ENCODE assay signal across 8 cellular contexts in the genomic region with DNA sequence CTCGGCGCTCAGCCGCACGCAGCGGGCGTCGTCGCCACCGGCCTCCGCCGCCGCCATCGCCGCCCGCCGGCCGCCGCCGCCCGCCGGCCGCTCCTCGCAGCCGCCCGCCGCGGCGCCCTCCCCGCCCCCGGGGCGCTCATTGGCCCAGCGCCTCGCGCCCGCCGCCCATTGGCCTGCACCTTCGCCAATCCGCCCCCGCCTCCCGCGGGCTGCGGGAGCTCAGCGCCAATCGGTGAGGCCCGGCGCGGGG. TPM values are rescaled to one million over a fixed set of nuclear protein-coding genes. Genes with fewer than 3 reads are reported as not detected.
DNase-seq lines count a peak whose midpoint lies in the region; ATAC-seq, FAIRE-seq and TF ChIP-seq lines count a peak whose summit lies in the region.

A gene with protein sequence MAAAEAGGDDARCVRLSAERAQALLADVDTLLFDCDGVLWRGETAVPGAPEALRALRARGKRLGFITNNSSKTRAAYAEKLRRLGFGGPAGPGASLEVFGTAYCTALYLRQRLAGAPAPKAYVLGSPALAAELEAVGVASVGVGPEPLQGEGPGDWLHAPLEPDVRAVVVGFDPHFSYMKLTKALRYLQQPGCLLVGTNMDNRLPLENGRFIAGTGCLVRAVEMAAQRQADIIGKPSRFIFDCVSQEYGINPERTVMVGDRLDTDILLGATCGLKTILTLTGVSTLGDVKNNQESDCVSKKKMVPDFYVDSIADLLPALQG (minus strand): TSS at position 120 of the 250 bp plus-strand sequence. CDS start 63 bp downstream, at position 57.

- H3K36me3 Mint-ChIP-seq in Caco-2 (ENCODE audit: insufficient read depth, unreplicated experiment): peaks cover 45% of the 10 kb centered on the region
- H3K36me3 Mint-ChIP-seq in natural killer cell: no peaks in the 10 kb centered on the region

- H3K4me3 ChIP-seq in Caco-2 (ENCODE audit: low read depth, low read length): peak within 1 kb of the TSS; percentile 75
- peak within 1 kb of the TSS; percentile 92 for H3K4me3 ChIP-seq in PC-3 (ENCODE audit: low read length)
- peak within 1 kb of the TSS; percentile 74 to 89 (median 75) for H3K4me3 ChIP-seq in endothelial cell of umbilical vein (replicated peaks in 1 of 3; ENCODE audit: insufficient read depth in 1 of 3, low read depth in 1 of 3, low read length in 3 of 3)

- H3K27ac Mint-ChIP-seq in Caco-2 (ENCODE audit: unreplicated experiment): peak within 1 kb of the TSS; percentile 75
- peak within 1 kb of the TSS; percentile 71 to 87 for H3K27ac Mint-ChIP-seq in natural killer cell

- CTCF ChIA-PET in Caco-2 (lab: Charles Lee): interaction anchor here (1.0 to 1.6 kb wide), 4 partner anchors 20 to 215 kb away, joined by 4 to 10 read pairs (median 8); a partner anchor contains a TSS
- CTCF ChIA-PET in PC-3 (lab: Charles Lee): interaction anchor here (0.5 to 0.8 kb wide), 2 partner anchors 12 to 430 kb away, joined by 3 read pairs; no protein-coding TSS in a partner anchor
- CTCF ChIA-PET in endothelial cell of umbilical vein (lab: Charles Lee): interaction anchor here (1.0 to 1.3 kb wide), 4 partner anchors 10 to 74 kb away, joined by 3 to 7 read pairs (median 4); a partner anchor contains a TSS

- ATAC-seq in PC-3 (peak; percentile 69), natural killer cell (peak; percentile 94 to 97 (median 95))

- H3K4me1 Mint-ChIP-seq in Caco-2 (ENCODE audit: low read depth, unreplicated experiment): no peaks in the 10 kb centered on the region
- H3K4me1 Mint-ChIP-seq in natural killer cell: peaks cover 0 to 16% of the 10 kb centered on the region in 2 donors

- POLR2A ChIA-PET in Caco-2 (lab: Charles Lee): interaction anchor here (0.6 to 2.0 kb wide), 14 partner anchors 8 to 756 kb away, joined by 3 to 21 read pairs (median 4); a partner anchor contains a TSS
- POLR2A ChIA-PET in PC-3 (lab: Charles Lee; ENCODE audit: unreplicated experiment): interaction anchor here (0.6 to 1.0 kb wide), 2 partner anchors 37 to 39 kb away, joined by 4 to 7 read pairs; a partner anchor contains a TSS
- POLR2A ChIA-PET in endothelial cell of umbilical vein (lab: Charles Lee): interaction anchor here (2.2 kb wide), 1 partner anchor 60 kb away, joined by 15 read pairs; a partner anchor contains a TSS

- H3K9me3 ChIP-seq in Caco-2 (no peaks in the 10 kb centered on the region), PC-3 (ENCODE audit: low read length) (no peaks in the 10 kb centered on the region), endothelial cell of umbilical vein (replicated peaks; ENCODE audit: control insufficient read depth, insufficient read depth, low read length) (no peaks in the 10 kb centered on the region)

- no peaks in the 10 kb centered on the region for H3F3A ChIP-seq in PC-3 (ENCODE audit: low read length, unreplicated experiment)

- peaks cover 27% of the 10 kb centered on the region for H3K79me2 ChIP-seq in PC-3 (ENCODE audit: low read length)
- peaks cover 25% of the 10 kb centered on the region for H3K79me2 ChIP-seq in endothelial cell of umbilical vein (ENCODE audit: control insufficient read depth, insufficient read depth, low read length)

- H3K9me1 ChIP-seq in endothelial cell of umbilical vein (replicated peaks; ENCODE audit: control insufficient read depth, extremely low read depth, insufficient read depth, low read length): no peaks in the 10 kb centered on the region

- intact Hi-C loops in Caco-2 (cut with micrococcal nuclease; ENCODE audit: unreplicated experiment): no loop called here
- intact Hi-C loops in PC-3 (cut with micrococcal nuclease): loop anchor here (2.0 kb wide), 1 partner anchor 60 kb away; a partner anchor contains a TSS
- intact Hi-C loops in endothelial cell of umbilical vein (cut with micrococcal nuclease): loop anchor here (2.0 kb wide), 1 partner anchor 60 kb away; a partner anchor contains a TSS
- intact Hi-C loops in natural killer cell (cut with micrococcal nuclease): loop anchor here (10.0 kb wide), 1 partner anchor 60 kb away; a partner anchor contains a TSS

- peaks cover 3% of the 10 kb centered on the region; the same call in 1 of the 2 replicates for H3K36me3 ChIP-seq in Caco-2 (ENCODE audit: control insufficient read depth, insufficient read depth, low read length)
- no peaks in the 10 kb centered on the region for H3K36me3 ChIP-seq in PC-3 (ENCODE audit: low read depth, low read length)
- H3K36me3 ChIP-seq in endothelial cell of umbilical vein (ENCODE audit: control insufficient read depth in 2 of 2, extremely low read depth in 1 of 2, insufficient read depth in 2 of 2, low read length in 2 of 2): peaks cover 0 to 3% of the 10 kb centered on the region in 2 experiments

- H3K4me2 ChIP-seq in PC-3 (ENCODE audit: low read length) (peak within 1 kb of the TSS; percentile 100), endothelial cell of umbilical vein (ENCODE audit: insufficient read depth, low read length) (peak within 1 kb of the TSS; percentile 86)

- peak within 1 kb of the TSS; percentile 89 for H3K27ac ChIP-seq in PC-3 (ENCODE audit: low read length)
- peak within 1 kb of the TSS; percentile 83 for H3K27ac ChIP-seq in endothelial cell of umbilical vein (ENCODE audit: insufficient read depth, low read depth, low read length)

- H3K4me1 ChIP-seq in Caco-2 (peaks cover 29% of the 10 kb centered on the region), PC-3 (ENCODE audit: insufficient read depth, low read length) (peaks cover 13% of the 10 kb centered on the region), endothelial cell of umbilical vein (ENCODE audit: control insufficient read depth, extremely low read depth, insufficient read depth, low read length) (peaks cover 15% of the 10 kb centered on the region)

- no TSS peak for BruUV-seq in Caco-2 (replicated peaks; lab: Mats Ljungman, UMichigan)
- BruUV-seq in PC-3 (replicated peaks; lab: Mats Ljungman, UMichigan): no TSS peak
- BruUV-seq in endothelial cell of umbilical vein (replicated peaks; lab: Mats Ljungman, UMichigan): no TSS peak

- DNase-seq in Caco-2 (no peak), H54 (ENCODE audit: insufficient read length, low spot score) (no peak), PC-3 (no peak), endothelial cell of umbilical vein (ENCODE audit: low read depth, low spot score) (no peak), natural killer cell (no peak), NCI-H2171 (lab: John Stamatoyannopoulos, UW) (no peak), NCI-H748 treated with DMSO at 0.1 percent for 48 hours (lab: John Stamatoyannopoulos, UW) (no peak)
- no peak for DNase-seq in activated CD4-positive, alpha-beta T cell treated with anti-CD3 and anti-CD28 coated beads, Interleukin-2, amount 50 U/mL, for 4 hours

- TF ChIP-seq CTCF in Caco-2 (IDR thresholded peaks at IDR 0.05; ENCODE audit: insufficient read depth in 1 of 2, low read depth in 1 of 2, low read length in 1 of 2, severe bottlenecking in 1 of 2, unreplicated experiment in 1 of 2): no peak
- TF ChIP-seq CTCF in PC-3 (conservative IDR thresholded peaks at IDR 0.05; ENCODE audit: low read depth, low read length): no peak
- no peak for TF ChIP-seq CTCF in endothelial cell of umbilical vein (IDR thresholded peaks at IDR 0.05; ENCODE audit: extremely low read depth in 1 of 2, insufficient read depth in 1 of 2, low read depth in 1 of 2, low read length in 2 of 2)
- TF ChIP-seq CTCF in natural killer cell (IDR thresholded peaks at IDR 0.05): no peak

- dilution Hi-C loops in endothelial cell of umbilical vein (cut with MboI; ENCODE audit: extremely low pct_ligation_motif_present, low sequenced_read_pairs): no loop called here

- FAIRE-seq in H54 (lab: Jason Lieb, UNC) (no peak), endothelial cell of umbilical vein (lab: Jason Lieb, UNC) (no peak)

- H3K9ac ChIP-seq in PC-3 (ENCODE audit: low read length): peak within 1 kb of the TSS; percentile 87
- H3K9ac ChIP-seq in endothelial cell of umbilical vein (replicated peaks; ENCODE audit: extremely low read depth, insufficient read depth, low read length): peak within 1 kb of the TSS; percentile 87

- TF ChIP-seq POLR2A in H54 (IDR thresholded peaks at IDR 0.05; ENCODE audit: low read depth, low read length) (peak; percentile 88), endothelial cell of umbilical vein (IDR thresholded peaks at IDR 0.05; ENCODE audit: low read depth, low read length) (no peak)

- H3K9me2 ChIP-seq in PC-3 (replicated peaks; ENCODE audit: low read length): no peaks in the 10 kb centered on the region

- H3K9me3 Mint-ChIP-seq in Caco-2 (ENCODE audit: unreplicated experiment) (no peaks in the 10 kb centered on the region), natural killer cell (no peaks in the 10 kb centered on the region)

- H4K20me1 ChIP-seq in PC-3 (ENCODE audit: low read length) (peaks cover 12% of the 10 kb centered on the region), endothelial cell of umbilical vein (replicated peaks; ENCODE audit: control insufficient read depth, extremely low read depth, insufficient read depth, low read length) (no peaks in the 10 kb centered on the region)

- H3K4me3 Mint-ChIP-seq in Caco-2 (ENCODE audit: unreplicated experiment) (peak within 1 kb of the TSS; percentile 74), natural killer cell (peak within 1 kb of the TSS; percentile 91)

- H2AFZ ChIP-seq in PC-3 (ENCODE audit: low read length) (peak within 1 kb of the TSS; percentile 86), endothelial cell of umbilical vein (ENCODE audit: low read depth, low read length) (peak within 1 kb of the TSS; percentile 63)

- H3K27me3 ChIP-seq in Caco-2 (replicated peaks; ENCODE audit: control insufficient read depth, insufficient read depth, low read length): no peaks in the 10 kb centered on the region
- H3K27me3 ChIP-seq in PC-3 (ENCODE audit: low read length): no peaks in the 10 kb centered on the region
- H3K27me3 ChIP-seq in endothelial cell of umbilical vein (ENCODE audit: control insufficient read depth in 2 of 2, insufficient read depth in 2 of 2, low read length in 2 of 2): no peaks in the 10 kb centered on the region

- H3K27me3 Mint-ChIP-seq in Caco-2 (ENCODE audit: insufficient read depth, unreplicated experiment) (no peaks in the 10 kb centered on the region), natural killer cell (ENCODE audit: low read depth in 2 of 2) (no peaks in the 10 kb centered on the region)

TF ChIP-seq in endothelial cell of umbilical vein, 7 proteins besides CTCF, POLR2A, EP300 and RAD21 (continues in another document):
- TF ChIP-seq EZH2 (IDR thresholded peaks at IDR 0.05; ENCODE audit: borderline replicate concordance, low read depth, low read length, severe bottlenecking): peak; percentile 97

RNA-seq across cellular contexts. Expression of the gene that starts here (rescaled TPM):
- total RNA-seq in Caco-2 (2022) (31.1 and 36.2 TPM in 2 replicates), PC-3 (2014; rRNA removed) (46.0 and 58.1 TPM in 2 replicates), endothelial cell of umbilical vein (29.6 and 32.0 TPM in 2 replicates), natural killer cell (10 to 100 TPM in 2 of 3 donors, 1 to 10 TPM in 1; 9.7 to 12.8 (median 12.4) TPM)
- polyA plus RNA-seq in endothelial cell of umbilical vein: 28.5 and 40.0 TPM in 2 replicates
- polyA plus RNA-seq in endothelial cell of umbilical vein (2011; cell fraction: cytosol; rRNA removed): 14.1 and 17.3 TPM in 2 replicates
- polyA plus RNA-seq in endothelial cell of umbilical vein (2011; cell fraction: nucleus; rRNA removed): 32.2 and 39.9 TPM in 2 replicates
- polyA plus RNA-seq in endothelial cell of umbilical vein (2012): 18.9 and 19.2 TPM in 2 replicates
- 7.7 and 8.7 TPM in 2 replicates for polyA minus RNA-seq in endothelial cell of umbilical vein
- polyA minus RNA-seq in endothelial cell of umbilical vein (2011; cell fraction: cytosol; rRNA and poly(A)+ RNA removed): 25.3 TPM
- 8.5 and 13.8 TPM in 2 replicates for polyA minus RNA-seq in endothelial cell of umbilical vein (2011; cell fraction: nucleus; rRNA and poly(A)+ RNA removed)
